Comparison of ENCODE assay signal across 8 cellular contexts in the genomic region with DNA sequence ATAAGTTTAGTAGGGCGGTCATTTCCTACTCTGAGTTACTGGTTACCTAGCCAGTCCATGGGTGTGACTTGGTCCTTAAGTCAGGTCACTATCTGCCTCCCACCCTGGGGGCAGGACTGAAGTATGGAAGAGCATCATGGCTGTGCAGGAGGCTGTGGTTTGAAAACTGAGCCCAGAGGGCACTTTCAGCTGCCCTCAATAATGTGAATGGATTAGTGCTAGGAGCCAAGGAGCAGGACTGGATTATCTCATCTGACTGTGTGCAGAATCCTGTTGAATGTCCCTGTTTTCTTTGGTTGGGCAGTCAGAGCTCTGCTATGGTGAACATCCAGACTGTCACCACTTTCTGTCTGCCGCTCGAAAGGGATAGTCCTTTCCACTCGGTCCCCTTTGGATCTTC. TPM values are rescaled to one million over a fixed set of nuclear protein-coding genes. Genes with fewer than 3 reads are reported as not detected.
DNase-seq lines count a peak whose midpoint lies in the region; ATAC-seq, FAIRE-seq and TF ChIP-seq lines count a peak whose summit lies in the region.

No MANE protein-coding gene starts in this region.

- H4K20me1 ChIP-seq in GM12878 (ENCODE audit: control insufficient read depth, insufficient read depth): peaks cover 13% of the 10 kb centered on the region; the same call in 1 of the 2 replicates

- no peak for TF ChIP-seq RAD21 in GM12878 (IDR thresholded peaks at IDR 0.05; ENCODE audit: insufficient read depth, low read depth, low read length)

- TF ChIP-seq POLR2A in GM12878 (IDR thresholded peaks at IDR 0.05; ENCODE audit: low read depth, low read length): no peak

- BruUV-seq in GM12878 (replicated peaks; lab: Mats Ljungman, UMichigan): no TSS peak

- H2AFZ ChIP-seq in ACC112 (ENCODE audit: low read length, unreplicated experiment) (no peak overlapping the region), GM12878 (ENCODE audit: control insufficient read depth, low read depth, low read length) (no peak overlapping the region)

- peaks cover 25% of the 10 kb centered on the region for H3K36me3 ChIP-seq in ACC112 (ENCODE audit: insufficient read depth, low read length)
- H3K36me3 ChIP-seq in GM12878 (ENCODE audit: control insufficient read depth in 2 of 2, insufficient read depth in 2 of 2, low read length in 1 of 2): peaks cover 0 to 12% of the 10 kb centered on the region in 2 experiments; a peak in 1 of 4 replicates

- peaks cover 52% of the 10 kb centered on the region for H3K4me1 Mint-ChIP-seq in mesothelial cell of epicardium

- H3K79me2 ChIP-seq in ACC112 (ENCODE audit: control insufficient read depth, insufficient read depth, low read length, unreplicated experiment): peaks cover 50% of the 10 kb centered on the region
- H3K79me2 ChIP-seq in GM12878 (ENCODE audit: control insufficient read depth, insufficient read depth, low read length): peaks cover 48% of the 10 kb centered on the region

- no peaks in the 10 kb centered on the region for H3K9me3 Mint-ChIP-seq in mesothelial cell of epicardium

- POLR2A ChIA-PET in HEK293T (lab: Yijun Ruan, JAX): no interaction called here
- POLR2A ChIA-PET in GM12878 (lab: Charles Lee): interaction anchor here (0.6 to 0.7 kb wide), 2 partner anchors 50 to 126 kb away, joined by 3 read pairs; no protein-coding TSS in a partner anchor

- SMC1A ChIA-PET in GM12878 (lab: Charles Lee; ENCODE audit: uncharacterized antibody, unreplicated experiment): interaction anchor here (1.2 to 1.4 kb wide), 3 partner anchors 9 to 123 kb away, joined by 3 to 7 read pairs (median 5); no protein-coding TSS in a partner anchor

- ATAC-seq in GM12878: no peak

- DNase-seq in HEK293T (ENCODE audit: extremely low spot score) (no peak), GM12878 (ENCODE audit: low read depth, low spot score) (no peak), mesothelial cell of epicardium (ENCODE audit: low spot score in 2 of 2, unreplicated experiment in 2 of 2) (no peak), SIG-M5 (lab: John Stamatoyannopoulos, UW) (no peak), DMS 273 treated with DMSO at 0.1 percent for 48 hours (lab: John Stamatoyannopoulos, UW) (no peak)
- DNase-seq in activated CD4-positive, alpha-beta T cell treated with anti-CD3 and anti-CD28 coated beads, Interleukin-2, amount 50 U/mL, for 48 hours: no peak
- no peak for DNase-seq in activated CD4-positive, CD25-positive, alpha-beta regulatory T cell treated with anti-CD3 and anti-CD28 coated beads, Interleukin-2, amount 50 U/mL, for 72 hours

- H3K9me3 ChIP-seq in GM12878 (replicated peaks; ENCODE audit: control insufficient read depth, insufficient read depth, low read length): peaks cover 3% of the 10 kb centered on the region; the same call in 2 of the 3 replicates

- peak overlapping the region; percentile 94 for H3K4me3 ChIP-seq in ACC112 (ENCODE audit: low read depth, low read length)
- peak overlapping the region; percentile 83 for H3K4me3 ChIP-seq in GM12878

- in situ Hi-C loops in GM12878 (cut with MboI): no loop called here

- TF ChIP-seq EP300 in GM12878 (IDR thresholded peaks at IDR 0.05; ENCODE audit: borderline replicate concordance in 1 of 2, control insufficient read depth in 1 of 2, low read depth in 2 of 2, low read length in 2 of 2): no peak

- 90% methylated on average over 4 of the region's 4 CpGs for WGBS in GM12878 (ENCODE audit: insufficient coverage, insufficient replicate concordance, low lambda C conversion rate, missing lambda C conversion rate)

- H3K4me1 ChIP-seq in ACC112 (ENCODE audit: control insufficient read depth, insufficient read depth, low read length, unreplicated experiment): peaks cover 33% of the 10 kb centered on the region
- peaks cover 5% of the 10 kb centered on the region; the same call in 1 of the 2 replicates for H3K4me1 ChIP-seq in GM12878 (ENCODE audit: control insufficient read depth, insufficient read depth, low read length)

- CTCF ChIA-PET in HEK293T (lab: Yijun Ruan, JAX): interaction anchor here (0.6 kb wide), 1 partner anchor 1516 kb away, joined by 4 read pairs; no protein-coding TSS in a partner anchor
- CTCF ChIA-PET in GM12878 (lab: Yijun Ruan, JAX): interaction anchor here (0.6 to 1.9 kb wide), 4 partner anchors 10 to 187 kb away, joined by 3 to 8 read pairs (median 4); no protein-coding TSS in a partner anchor

- H3K27me3 Mint-ChIP-seq in mesothelial cell of epicardium (ENCODE audit: low read depth): no peaks in the 10 kb centered on the region

- peak overlapping the region; percentile 87 for H3K4me2 ChIP-seq in GM12878 (ENCODE audit: control insufficient read depth, insufficient read depth)

- H3K9ac ChIP-seq in GM12878 (ENCODE audit: control insufficient read depth, insufficient read depth, low read length): peak overlapping the region; percentile 99

- peak overlapping the region; percentile 99 for H3K27ac Mint-ChIP-seq in mesothelial cell of epicardium

- no peak for FAIRE-seq in GM12878 (lab: Jason Lieb, UNC)

- H3K36me3 Mint-ChIP-seq in mesothelial cell of epicardium: peaks cover 23% of the 10 kb centered on the region

- RAD21 ChIA-PET in GM12878 (lab: Charles Lee; ENCODE audit: unreplicated experiment): interaction anchor here (1.1 to 2.0 kb wide), 2 partner anchors 123 to 124 kb away, joined by 5 to 10 read pairs; no protein-coding TSS in a partner anchor

- intact Hi-C loops in GM12878 (cut with micrococcal nuclease; ENCODE audit: unreplicated experiment): loop anchor here (5.0 kb wide), 2 partner anchors 427 to 517 kb away; no protein-coding TSS in a partner anchor

- peak overlapping the region; percentile 92 for H3K4me3 Mint-ChIP-seq in mesothelial cell of epicardium

- H3K27me3 ChIP-seq in ACC112 (ENCODE audit: insufficient read depth, low read length): no peaks in the 10 kb centered on the region
- H3K27me3 ChIP-seq in GM12878 (replicated peaks in 1 of 2; ENCODE audit: control insufficient read depth in 2 of 2, insufficient read depth in 2 of 2, low read length in 1 of 2): no peaks in the 10 kb centered on the region

- H3K27ac ChIP-seq in ACC112 (ENCODE audit: low read depth, low read length) (no peak overlapping the region), GM12878 (ENCODE audit: control insufficient read depth, insufficient read depth) (0 out of 2 replicates have a peak overlapping the region, but pooled peaks have one; percentile 90)

- TF ChIP-seq CTCF in GM12878 (IDR thresholded peaks at IDR 0.05 in 2 of 3, conservative IDR thresholded peaks at IDR 0.05 in 1 of 3; ENCODE audit: control insufficient read depth in 2 of 3, extremely low read depth in 1 of 3, insufficient read depth in 1 of 3, low read depth in 3 of 3, low read length in 3 of 3) (no peak), mesothelial cell of epicardium (IDR thresholded peaks at IDR 0.05; ENCODE audit: unreplicated experiment) (no peak)

TF ChIP-seq in HEK293T, 16 proteins besides CTCF, POLR2A, EP300 and RAD21:
- 0 out of 2 replicates have a peak, but pooled peaks have one; percentile 4 for TF ChIP-seq L3MBTL2 (conservative IDR thresholded peaks at IDR 0.05)
- no peak for TF ChIP-seq ELF4 (IDR thresholded peaks at IDR 0.05)

TF ChIP-seq in GM12878, 131 proteins besides CTCF, POLR2A, EP300 and RAD21 (continues in another document):
- no peak for TF ChIP-seq ZNF217 (IDR thresholded peaks at IDR 0.05)
- no peak for TF ChIP-seq STAT3 (IDR thresholded peaks at IDR 0.05; ENCODE audit: low read depth, low read length)
- no peak for TF ChIP-seq KDM1A (IDR thresholded peaks at IDR 0.05; ENCODE audit: borderline replicate concordance)
- no peak for TF ChIP-seq NFIC (IDR thresholded peaks at IDR 0.05; ENCODE audit: low read depth, low read length)
- no peak for TF ChIP-seq NR2F1 (conservative IDR thresholded peaks at IDR 0.05)
- TF ChIP-seq ATF7 (IDR thresholded peaks at IDR 0.05; ENCODE audit: low read depth): no peak
- TF ChIP-seq NBN (IDR thresholded peaks at IDR 0.05): no peak
- no peak for TF ChIP-seq KLF5 (IDR thresholded peaks at IDR 0.05; ENCODE audit: partially characterized antibody)
- no peak for TF ChIP-seq MYC (IDR thresholded peaks at IDR 0.05; ENCODE audit: insufficient read depth, insufficient read length, insufficient replicate concordance, low read length, severe bottlenecking)

RNA-seq across cellular contexts. Expression of gene ATXN7L3B, which starts 1.6 kb away (rescaled TPM):
- 20.5 and 21.1 TPM in 2 replicates for total RNA-seq in GM12878 (2013; cell fraction: nucleolus; rRNA removed)
- total RNA-seq in GM12878 (2014; rRNA removed): 18.0 and 19.8 TPM in 2 replicates
- total RNA-seq in GM12878 (2014; rRNA removed; fragmentation: Illumina TruSeq; extraction: Trizol): 19.2 and 20.1 TPM in 2 replicates
- 24.0 and 24.9 TPM in 2 replicates for total RNA-seq in GM12878 (2021)
- 13.6 TPM for polyA plus RNA-seq in GM12878 (2011; ENCODE audit: low read depth)
- 36.1 and 40.7 TPM in 2 replicates for polyA plus RNA-seq in GM12878 (2011; rRNA removed)
- polyA plus RNA-seq in GM12878 (2011; cell fraction: cytosol; rRNA removed): 22.1 and 26.6 TPM in 2 replicates
- polyA plus RNA-seq in GM12878 (2011; cell fraction: nucleus; rRNA removed): 27.0 and 31.9 TPM in 2 replicates
- 17.7 and 18.0 TPM in 2 replicates for polyA plus RNA-seq in GM12878 (2012)
- 22.4 and 23.9 TPM in 2 replicates for polyA plus RNA-seq in GM12878 (2014; fragmentation: Illumina TruSeq; extraction: Trizol)
- 1 to 10 TPM; 6.3 to 6.9 TPM for polyA plus RNA-seq in GM12878 (2014; fragmentation: Nextera tagmentation; extraction: Ambion mirVana)
- polyA plus RNA-seq in GM12878 (2014; rRNA removed): 18.6 and 20.9 TPM in 2 replicates
- 10 to 100 TPM; 24.9 to 26.8 TPM for polyA plus RNA-seq in GM12878 (2016; fragmentation: Nextera tagmentation; extraction: Ambion mirVana)
- polyA minus RNA-seq in GM12878 (2011; rRNA and poly(A)+ RNA removed): 30.8 and 33.4 TPM in 2 replicates
- 10.8 and 13.0 TPM in 2 replicates for polyA minus RNA-seq in GM12878 (2011; cell fraction: cytosol; rRNA and poly(A)+ RNA removed)
- 19.9 and 21.3 TPM in 2 replicates for polyA minus RNA-seq in GM12878 (2011; cell fraction: nucleus; rRNA and poly(A)+ RNA removed)
- 73.5 to 76.9 TPM (median 73.9 TPM) in 3 replicates for total RNA-seq in mesothelial cell of epicardium
